ENCODE assay signal across 10 cellular contexts in the genomic region with DNA sequence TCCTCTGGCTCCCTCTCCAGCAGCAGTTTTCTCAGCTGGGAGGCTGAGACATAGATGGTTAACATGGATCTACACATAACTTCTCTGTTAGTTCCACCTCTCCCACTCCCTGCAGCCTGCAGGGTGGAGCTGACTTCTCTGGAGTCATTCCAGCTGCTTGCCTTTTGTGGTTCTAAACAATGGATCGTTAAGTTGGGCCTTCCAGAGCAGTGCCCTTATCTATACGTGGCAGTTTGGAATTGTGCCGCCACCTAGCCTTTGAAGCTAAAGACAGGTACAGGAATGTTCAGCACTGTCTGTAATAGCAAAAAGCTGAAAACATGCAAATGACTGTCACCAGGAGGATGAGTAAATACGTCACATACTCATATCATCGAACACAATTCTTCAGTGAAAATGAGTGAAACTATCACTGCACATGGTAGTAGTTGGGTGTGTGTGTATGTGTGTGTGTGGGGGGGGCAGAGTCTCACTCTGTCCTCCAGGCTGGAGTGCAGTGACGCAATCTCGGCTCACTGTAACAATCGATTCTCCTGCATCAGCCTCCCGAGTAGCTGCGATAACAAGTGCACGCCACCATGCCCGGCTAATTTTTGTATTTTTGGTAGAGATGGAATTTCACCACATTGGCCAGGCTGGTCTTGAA. TPM values are rescaled to one million over a fixed set of nuclear protein-coding genes. Genes with fewer than 3 reads are reported as not detected.
A peak's percentile ranks its signal among the peaks of the same experiment; 100 is the strongest.
DNase-seq lines count a peak whose midpoint lies in the region; ATAC-seq, FAIRE-seq and TF ChIP-seq lines count a peak whose summit lies in the region.
"Had no signal": no experiment of that assay in that cellular context is flagged by ENCODE, and none has a peak within 500 bp of the region (broad histone marks: within the 10 kb centered on the region; RNA-seq: fewer than 3 reads in every experiment).

No MANE protein-coding gene starts in this region.

- in situ Hi-C loops in astrocyte of the spinal cord (cut with HindIII; ENCODE audit: low sequenced_read_pairs) = no loop called here

- no peaks in the 10 kb centered on the region for H4K20me1 ChIP-seq in keratinocyte (ENCODE audit: control insufficient read depth, extremely low read depth, insufficient read depth, low read length)

- peak overlapping the region; percentile 51 for H3K27ac Mint-ChIP-seq in stimulated activated naive CD8-positive, alpha-beta T cell treated with anti-CD3 and anti-CD28 coated beads, Interleukin-15, Interleukin-2, amounts not matched to agents 100 ng/mL and 50 ng/mL, for 24 hours
- no peak overlapping the region for H3K27ac Mint-ChIP-seq in stimulated activated naive CD8-positive, alpha-beta T cell treated with anti-CD3 and anti-CD28 coated beads, Interleukin-15, amount 100 ng/mL, for 72 hours

- H3K4me3 ChIP-seq in astrocyte of the spinal cord (ENCODE audit: low read depth, low read length) = no peak overlapping the region
- no peak overlapping the region for H3K4me3 ChIP-seq in keratinocyte (ENCODE audit: control insufficient read depth in 2 of 3, extremely low read depth in 1 of 3, insufficient read depth in 2 of 3, low read depth in 1 of 3, low read length in 3 of 3)
- H3K4me3 ChIP-seq in lower leg skin (ENCODE audit: low read depth, poor library complexity, severe bottlenecking) = no peak overlapping the region

- WGBS in lower leg skin, 2 donors = 62 to 66% methylated on average over 12 of the region's 12 CpGs

- peaks cover 38% of the 10 kb centered on the region for H3K4me1 ChIP-seq in keratinocyte (ENCODE audit: control insufficient read depth, extremely low read depth, insufficient read depth, low read length)

- FAIRE-seq in keratinocyte (lab: Jason Lieb, UNC) = peak; percentile 90
- FAIRE-seq: endometrium had no signal

- TF ChIP-seq POLR2A in lower leg skin (IDR thresholded peaks at IDR 0.05) = no peak

- dilution Hi-C loops in keratinocyte (cut with MboI; ENCODE audit: extremely low pct_ligation_motif_present, low sequenced_read_pairs) = no loop called here

- no peaks in the 10 kb centered on the region for H3K9me1 ChIP-seq in keratinocyte (ENCODE audit: control insufficient read depth, extremely low read depth, insufficient read depth, low read length)

- no peaks in the 10 kb centered on the region for H3K79me2 ChIP-seq in keratinocyte (ENCODE audit: control insufficient read depth, insufficient read depth, low read length)

- no peak for ATAC-seq in stimulated activated naive CD8-positive, alpha-beta T cell treated with anti-CD3 and anti-CD28 coated beads, Interleukin-15, amount 100 ng/mL, for 72 hours
- ATAC-seq in HG02885 (IDR thresholded peaks at IDR 0.05; ENCODE audit: poor library complexity, unreplicated experiment) (no peak), HG02981 (IDR thresholded peaks at IDR 0.05; ENCODE audit: unreplicated experiment) (no peak), HG02973 (IDR thresholded peaks at IDR 0.05; ENCODE audit: unreplicated experiment) (no peak)

- no peaks in the 10 kb centered on the region for H3K27me3 ChIP-seq in keratinocyte (ENCODE audit: control insufficient read depth, extremely low read depth, insufficient read depth, low read length)

- no peaks in the 10 kb centered on the region for H3K36me3 Mint-ChIP-seq in stimulated activated naive CD8-positive, alpha-beta T cell treated with anti-CD3 and anti-CD28 coated beads, Interleukin-15, Interleukin-2, amounts not matched to agents 100 ng/mL and 50 ng/mL, for 24 hours (ENCODE audit: low read depth)

- no peak overlapping the region for H3K9ac ChIP-seq in keratinocyte (ENCODE audit: control insufficient read depth, extremely low read depth, insufficient read depth, low read length)

- no peaks in the 10 kb centered on the region for H3K9me3 ChIP-seq in keratinocyte (ENCODE audit: control insufficient read depth, low read depth, low read length)

- H3K36me3 ChIP-seq in keratinocyte (ENCODE audit: control insufficient read depth in 2 of 2, extremely low read depth in 1 of 2, insufficient read depth in 2 of 2, low read length in 2 of 2) = no peaks in the 10 kb centered on the region

- peaks cover 6% of the 10 kb centered on the region for H3K4me1 Mint-ChIP-seq in stimulated activated naive CD8-positive, alpha-beta T cell treated with anti-CD3 and anti-CD28 coated beads, Interleukin-15, Interleukin-2, amounts not matched to agents 100 ng/mL and 50 ng/mL, for 24 hours (ENCODE audit: low read depth)
- peaks cover 8% of the 10 kb centered on the region for H3K4me1 Mint-ChIP-seq in stimulated activated naive CD8-positive, alpha-beta T cell treated with anti-CD3 and anti-CD28 coated beads, Interleukin-15, amount 100 ng/mL, for 72 hours

- no peaks in the 10 kb centered on the region for H3K9me3 Mint-ChIP-seq in stimulated activated naive CD8-positive, alpha-beta T cell treated with anti-CD3 and anti-CD28 coated beads, Interleukin-15, Interleukin-2, amounts not matched to agents 100 ng/mL and 50 ng/mL, for 24 hours
- H3K9me3 Mint-ChIP-seq in stimulated activated naive CD8-positive, alpha-beta T cell treated with anti-CD3 and anti-CD28 coated beads, Interleukin-15, amount 100 ng/mL, for 72 hours = no peaks in the 10 kb centered on the region

- H3K4me2 ChIP-seq in keratinocyte (ENCODE audit: control insufficient read depth, extremely low read depth, insufficient read depth, low read depth, low read length) = peak overlapping the region; percentile 36

- H3K4me3 Mint-ChIP-seq in stimulated activated naive CD8-positive, alpha-beta T cell treated with anti-CD3 and anti-CD28 coated beads, Interleukin-15, Interleukin-2, amounts not matched to agents 100 ng/mL and 50 ng/mL, for 24 hours = no peak overlapping the region
- no peak overlapping the region for H3K4me3 Mint-ChIP-seq in stimulated activated naive CD8-positive, alpha-beta T cell treated with anti-CD3 and anti-CD28 coated beads, Interleukin-15, amount 100 ng/mL, for 72 hours

- no peaks in the 10 kb centered on the region for H3K27me3 Mint-ChIP-seq in stimulated activated naive CD8-positive, alpha-beta T cell treated with anti-CD3 and anti-CD28 coated beads, Interleukin-15, Interleukin-2, amounts not matched to agents 100 ng/mL and 50 ng/mL, for 24 hours
- no peaks in the 10 kb centered on the region for H3K27me3 Mint-ChIP-seq in stimulated activated naive CD8-positive, alpha-beta T cell treated with anti-CD3 and anti-CD28 coated beads, Interleukin-15, amount 100 ng/mL, for 72 hours

- no peak for DNase-seq in stimulated activated naive CD8-positive, alpha-beta T cell treated with anti-CD3 and anti-CD28 coated beads, Interleukin-15, amount 100 ng/mL, for 72 hours
- DNase-seq in astrocyte of the spinal cord (ENCODE audit: low read depth, low spot score) (peak; percentile 65), keratinocyte (ENCODE audit: low read depth, low spot score) (peak; percentile 41), lower leg skin (ENCODE audit: low spot score in 2 of 2) (no peak)
- DNase-seq: NCI-H187 treated with DMSO at 0.1 percent for 48 hours had no signal

- no peak overlapping the region for H2AFZ ChIP-seq in keratinocyte (ENCODE audit: control insufficient read depth, low read length)

- intact Hi-C loops in lower leg skin (cut with DNase I; ENCODE audit: low total_unique reads) = no loop called here

- no peak for TF ChIP-seq CTCF in astrocyte of the spinal cord (IDR thresholded peaks at IDR 0.05; ENCODE audit: low read depth, low read length)
- TF ChIP-seq CTCF in keratinocyte (optimal IDR thresholded peaks at IDR 0.05 in 1 of 3, IDR thresholded peaks at IDR 0.05 in 1 of 3, conservative IDR thresholded peaks at IDR 0.05 in 1 of 3; ENCODE audit: extremely low read depth in 1 of 3, insufficient read depth in 2 of 3, low read length in 3 of 3) = peak in 1 of 3 experiments; percentile 24
- TF ChIP-seq CTCF in lower leg skin (IDR thresholded peaks at IDR 0.05) = no peak

- H3K27ac ChIP-seq in keratinocyte (ENCODE audit: control insufficient read depth, insufficient read depth, low read length) = no peak overlapping the region

RNA-seq across cellular contexts. Expression of a gene that starts 50.3 kb away (rescaled TPM):
- polyA plus RNA-seq in keratinocyte = 0.10 to 0.21 TPM in 2 of 3 replicates, not detected in the other
- not detected for polyA plus RNA-seq in keratinocyte (2011; ENCODE audit: low read depth)
- polyA plus RNA-seq in keratinocyte (2011; cell fraction: cytosol; rRNA removed) = not detected in 2 replicates
- polyA plus RNA-seq in keratinocyte (2011; cell fraction: nucleus; rRNA removed) = not detected in 2 replicates
- polyA plus RNA-seq in keratinocyte (2012; ENCODE audit: low replicate concordance) = 0.09 TPM in 1 of 2 replicates, not detected in the other
- 0.56 TPM in 1 of 3 replicates, not detected in the others for polyA minus RNA-seq in keratinocyte
- polyA minus RNA-seq in keratinocyte (2011; cell fraction: cytosol; rRNA and poly(A)+ RNA removed) = not detected
- polyA minus RNA-seq in keratinocyte (2011; cell fraction: nucleus; rRNA and poly(A)+ RNA removed) = not detected in 2 replicates
- not detected for total RNA-seq in lower leg skin

RNA-seq across cellular contexts. Expression of a gene that starts 58.7 kb away (rescaled TPM):
- 466 to 683 TPM (median 503 TPM) in 3 replicates for polyA plus RNA-seq in keratinocyte
- 123 TPM for polyA plus RNA-seq in keratinocyte (2011; ENCODE audit: low read depth)
- 321 and 549 TPM in 2 replicates for polyA plus RNA-seq in keratinocyte (2011; cell fraction: cytosol; rRNA removed)
- polyA plus RNA-seq in keratinocyte (2011; cell fraction: nucleus; rRNA removed) = 232 and 338 TPM in 2 replicates
- 352 and 538 TPM in 2 replicates for polyA plus RNA-seq in keratinocyte (2012; ENCODE audit: low replicate concordance)
- polyA minus RNA-seq in keratinocyte = 216 to 344 TPM (median 339 TPM) in 3 replicates
- polyA minus RNA-seq in keratinocyte (2011; cell fraction: cytosol; rRNA and poly(A)+ RNA removed) = 273 TPM
- 94.0 and 95.3 TPM in 2 replicates for polyA minus RNA-seq in keratinocyte (2011; cell fraction: nucleus; rRNA and poly(A)+ RNA removed)
- 100 to 1,000 TPM; 177 to 272 (median 232) TPM for total RNA-seq in lower leg skin

Comparison
In these comparisons a context has a peak if more than half of its experiments do, and no peak if none do; other contexts are left out.
1. DNase-seq: peak in astrocyte of the spinal cord (single experiment) and keratinocyte (single experiment); none in stimulated activated naive CD8-positive, alpha-beta T cell treated with anti-CD3 and anti-CD28 coated beads, Interleukin-15, amount 100 ng/mL, for 72 hours (0 of 2) and lower leg skin (0 of 2).